16 cellular contexts compared by ENCODE assay signal in the genomic region with DNA sequence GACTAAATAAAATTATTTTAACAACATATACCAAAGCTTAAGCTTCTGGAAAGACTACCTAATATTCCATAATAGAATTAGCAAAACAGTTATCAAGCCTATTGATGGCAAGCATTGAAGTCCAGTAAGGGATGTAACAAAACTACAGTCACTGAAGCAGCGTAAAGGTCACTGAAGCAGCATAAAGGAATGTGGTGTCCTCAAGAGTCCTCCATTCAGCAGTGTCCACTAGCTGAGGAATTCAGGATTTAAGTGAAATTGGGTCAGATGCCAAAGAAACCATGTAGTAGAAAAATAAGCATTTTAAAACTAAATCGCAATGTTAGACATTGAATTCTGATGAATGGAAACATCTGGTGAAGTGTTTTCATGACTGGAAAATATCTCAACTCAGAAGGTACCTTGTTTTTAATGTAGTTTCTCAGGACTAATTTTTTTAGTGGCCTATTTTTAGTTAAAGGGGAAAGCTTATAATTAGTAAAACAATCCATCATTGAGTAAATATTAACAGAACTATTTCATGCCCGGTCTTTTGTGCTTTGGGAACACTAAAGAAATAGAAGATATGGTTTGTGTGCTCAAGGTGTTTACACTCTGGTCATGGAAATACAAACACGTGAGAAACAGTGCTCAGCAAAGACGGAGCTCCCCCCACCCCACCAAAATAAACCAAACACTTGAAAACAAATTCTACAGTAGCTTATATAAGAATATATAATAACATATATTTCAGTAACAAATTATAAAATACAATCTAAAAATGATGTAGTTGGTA.
DNase-seq lines count a peak whose midpoint lies in the region; ATAC-seq, FAIRE-seq and TF ChIP-seq lines count a peak whose summit lies in the region.
"Had no signal": no experiment of that assay in that cellular context is flagged by ENCODE, and none has a peak within 500 bp of the region (broad histone marks: within the 10 kb centered on the region; RNA-seq: fewer than 3 reads in every experiment).

No MANE protein-coding gene starts in this region.

- DNase-seq in NCI-H69 (lab: John Stamatoyannopoulos, UW) (peak; percentile 81), fibroblast of pulmonary artery (ENCODE audit: low read depth) (peak; percentile 55), pancreas (peak in 3 of 6 donors; percentile 34 to 63 (median 43)), COLO668 (lab: John Stamatoyannopoulos, UW; ENCODE audit: unreplicated experiment) (no peak)
- no peak for DNase-seq in stimulated activated naive B cell treated with anti-CD40 and anti-IgM and Interleukin-4, amounts not matched to agents 10 μg/mL and 1 μg/mL and 100 μg/mL, for 72 hours
- DNase-seq in activated CD8-positive, alpha-beta T cell treated with anti-CD3 and anti-CD28 coated beads for 36 hours, result no peak
- DNase-seq: activated CD4-positive, alpha-beta T cell treated with anti-CD3 and anti-CD28 coated beads for 36 hours; activated effector memory CD4-positive, alpha-beta T cell treated with Interleukin-2 at 50 U/mL for 16 hours; foreskin melanocyte; left cardiac atrium; NCI-H1436 treated with DMSO at 0.1 percent for 48 hours; occipital lobe; stimulated activated CD4-positive, alpha-beta T cell treated with anti-CD3 and anti-CD28 coated beads, Interleukin-1b, Interleukin-23, amount 100 ng/mL, for 48 hours had no signal

- H3K27ac ChIP-seq in DOHH2 (ENCODE audit: low read depth, low read length) (peak overlapping the region; percentile 92), pancreas (peak overlapping the region; percentile 41 to 87 (median 72))

- peak overlapping the region; percentile 77 for H3K4me2 ChIP-seq in DOHH2 (ENCODE audit: low read length)

- peak overlapping the region; percentile 79 for H3K4me3 ChIP-seq in DOHH2 (ENCODE audit: low read length)
- H3K4me3 ChIP-seq in fibroblast of pulmonary artery (replicated peaks; ENCODE audit: low read depth, low read length), result no peak overlapping the region
- H3K4me3 ChIP-seq in pancreas, result peak overlapping the region in 1 of 4 donors; percentile 3

- ATAC-seq in pancreas, result peak; percentile 69 to 85 (median 79)
- no peak for ATAC-seq in stimulated activated naive B cell treated with anti-CD40 and anti-IgM and Interleukin-4, amounts not matched to agents 10 μg/mL and 1 μg/mL and 100 μg/mL, for 72 hours (replicated peaks)
- ATAC-seq in activated CD8-positive, alpha-beta T cell treated with anti-CD3 and anti-CD28 coated beads for 36 hours, result no peak
- ATAC-seq in GM19395 (IDR thresholded peaks at IDR 0.05; ENCODE audit: unreplicated experiment), result no peak
- ATAC-seq: activated CD4-positive, alpha-beta T cell treated with anti-CD3 and anti-CD28 coated beads for 36 hours; left cardiac atrium; stimulated activated effector memory CD8-positive, alpha-beta T cell treated with anti-CD3 and anti-CD28 coated beads, Interleukin-12 subunit alpha, Interleukin-12 subunit beta, amount 100 ng/mL, for 72 hours had no signal

- intact Hi-C loops in pancreas (cut with DNase I), result no loop called here
- intact Hi-C loops in activated CD8-positive, alpha-beta T cell treated with anti-CD3 and anti-CD28 coated beads for 36 hours (cut with micrococcal nuclease), result no loop called here

- no peak for FAIRE-seq in pancreas (lab: Jason Lieb, UNC)

- CTCF ChIA-PET in activated CD8-positive, alpha-beta T cell treated with anti-CD3 and anti-CD28 coated beads for 36 hours (lab: Charles Lee), result interaction anchor here (0.6 kb wide), 1 partner anchor 1129 kb away, joined by 3 read pairs; no protein-coding TSS in a partner anchor

- H3F3A ChIP-seq in DOHH2 (ENCODE audit: control insufficient read depth, insufficient read depth), result peaks cover 35% of the 10 kb centered on the region

- H3K27me3 ChIP-seq in DOHH2 (ENCODE audit: control insufficient read depth, low read length), result no peaks in the 10 kb centered on the region
- no peaks in the 10 kb centered on the region for H3K27me3 ChIP-seq in pancreas

- H3K36me3 Mint-ChIP-seq in stimulated activated naive B cell treated with anti-CD40 and anti-IgM and Interleukin-4, amounts not matched to agents 10 μg/mL and 1 μg/mL and 100 μg/mL, for 72 hours, result peaks cover 26 to 27% of the 10 kb centered on the region in 2 donors
- H3K36me3 Mint-ChIP-seq in activated CD8-positive, alpha-beta T cell treated with anti-CD3 and anti-CD28 coated beads for 36 hours (ENCODE audit: low read depth), result no peaks in the 10 kb centered on the region
- H3K36me3 Mint-ChIP-seq: stimulated activated effector memory CD8-positive, alpha-beta T cell treated with anti-CD3 and anti-CD28 coated beads, Interleukin-12 subunit alpha, Interleukin-12 subunit beta, amount 100 ng/mL, for 72 hours had no signal

- H3K4me3 Mint-ChIP-seq in stimulated activated naive B cell treated with anti-CD40 and anti-IgM and Interleukin-4, amounts not matched to agents 10 μg/mL and 1 μg/mL and 100 μg/mL, for 72 hours, result no peak overlapping the region
- no peak overlapping the region for H3K4me3 Mint-ChIP-seq in activated CD8-positive, alpha-beta T cell treated with anti-CD3 and anti-CD28 coated beads for 36 hours
- H3K4me3 Mint-ChIP-seq: activated CD4-positive, alpha-beta T cell treated with anti-CD3 and anti-CD28 coated beads for 36 hours; stimulated activated effector memory CD8-positive, alpha-beta T cell treated with anti-CD3 and anti-CD28 coated beads, Interleukin-12 subunit alpha, Interleukin-12 subunit beta, amount 100 ng/mL, for 72 hours had no signal

- no peaks in the 10 kb centered on the region for H3K9me2 ChIP-seq in DOHH2 (replicated peaks; ENCODE audit: control insufficient read depth, low read length)

- no peak for TF ChIP-seq CTCF in DOHH2 (IDR thresholded peaks at IDR 0.05; ENCODE audit: low read depth, low read length, poor library complexity, severe bottlenecking)
- TF ChIP-seq CTCF in fibroblast of pulmonary artery (IDR thresholded peaks at IDR 0.05; ENCODE audit: low read length, missing control alignments), result no peak
- no peak for TF ChIP-seq CTCF in pancreas (IDR thresholded peaks at IDR 0.05)
- no peak for TF ChIP-seq CTCF in activated CD8-positive, alpha-beta T cell treated with anti-CD3 and anti-CD28 coated beads for 36 hours (IDR thresholded peaks at IDR 0.05)

- H3K4me1 Mint-ChIP-seq in stimulated activated naive B cell treated with anti-CD40 and anti-IgM and Interleukin-4, amounts not matched to agents 10 μg/mL and 1 μg/mL and 100 μg/mL, for 72 hours, result peaks cover 41 to 92% of the 10 kb centered on the region in 2 donors
- no peaks in the 10 kb centered on the region for H3K4me1 Mint-ChIP-seq in activated CD8-positive, alpha-beta T cell treated with anti-CD3 and anti-CD28 coated beads for 36 hours (ENCODE audit: low read depth)
- H3K4me1 Mint-ChIP-seq: activated CD4-positive, alpha-beta T cell treated with anti-CD3 and anti-CD28 coated beads for 36 hours; stimulated activated effector memory CD8-positive, alpha-beta T cell treated with anti-CD3 and anti-CD28 coated beads, Interleukin-12 subunit alpha, Interleukin-12 subunit beta, amount 100 ng/mL, for 72 hours had no signal

- peaks cover 99% of the 10 kb centered on the region for H3K4me1 ChIP-seq in DOHH2 (ENCODE audit: control insufficient read depth, low read length)
- peaks cover 54 to 57% (median 56%) of the 10 kb centered on the region in 3 donors for H3K4me1 ChIP-seq in pancreas

- no peaks in the 10 kb centered on the region for H3K9me3 Mint-ChIP-seq in stimulated activated naive B cell treated with anti-CD40 and anti-IgM and Interleukin-4, amounts not matched to agents 10 μg/mL and 1 μg/mL and 100 μg/mL, for 72 hours
- H3K9me3 Mint-ChIP-seq in activated CD8-positive, alpha-beta T cell treated with anti-CD3 and anti-CD28 coated beads for 36 hours, result no peaks in the 10 kb centered on the region

- no peaks in the 10 kb centered on the region for H3K27me3 Mint-ChIP-seq in stimulated activated naive B cell treated with anti-CD40 and anti-IgM and Interleukin-4, amounts not matched to agents 10 μg/mL and 1 μg/mL and 100 μg/mL, for 72 hours
- no peaks in the 10 kb centered on the region for H3K27me3 Mint-ChIP-seq in activated CD8-positive, alpha-beta T cell treated with anti-CD3 and anti-CD28 coated beads for 36 hours
- H3K27me3 Mint-ChIP-seq: activated CD4-positive, alpha-beta T cell treated with anti-CD3 and anti-CD28 coated beads for 36 hours had no signal

- H3K27ac Mint-ChIP-seq in stimulated activated naive B cell treated with anti-CD40 and anti-IgM and Interleukin-4, amounts not matched to agents 10 μg/mL and 1 μg/mL and 100 μg/mL, for 72 hours, result no peak overlapping the region
- H3K27ac Mint-ChIP-seq in activated CD8-positive, alpha-beta T cell treated with anti-CD3 and anti-CD28 coated beads for 36 hours, result no peak overlapping the region
- H3K27ac Mint-ChIP-seq: activated CD4-positive, alpha-beta T cell treated with anti-CD3 and anti-CD28 coated beads for 36 hours; stimulated activated effector memory CD8-positive, alpha-beta T cell treated with anti-CD3 and anti-CD28 coated beads, Interleukin-12 subunit alpha, Interleukin-12 subunit beta, amount 100 ng/mL, for 72 hours had no signal

- H4K20me1 ChIP-seq in DOHH2 (ENCODE audit: control insufficient read depth, insufficient read depth, low read depth, low read length), result no peaks in the 10 kb centered on the region

- H3K79me2 ChIP-seq in DOHH2 (ENCODE audit: control insufficient read depth, low read length), result peaks cover 100% of the 10 kb centered on the region

- H3K9me3 ChIP-seq in DOHH2 (ENCODE audit: control insufficient read depth, insufficient read depth, low read length) (no peaks in the 10 kb centered on the region), pancreas (no peaks in the 10 kb centered on the region)

- 7 to 11% methylated on average over 5 of the region's 5 CpGs for WGBS in pancreas, 2 donors

- H3K36me3 ChIP-seq in DOHH2 (ENCODE audit: control insufficient read depth, low read length) (peaks cover 52% of the 10 kb centered on the region), pancreas (no peaks in the 10 kb centered on the region)

- POLR2A ChIA-PET in activated CD8-positive, alpha-beta T cell treated with anti-CD3 and anti-CD28 coated beads for 36 hours (lab: Charles Lee), result interaction anchor here (0.6 kb wide), 1 partner anchor 122 kb away, joined by 3 read pairs; a partner anchor contains a TSS

Comparison
In these comparisons a context has a peak if more than half of its experiments do, and no peak if none do; other contexts are left out.
1. DNase-seq: peak in NCI-H69 (single experiment) and fibroblast of pulmonary artery (single experiment); none in COLO668 (single experiment), stimulated activated naive B cell treated with anti-CD40 and anti-IgM and Interleukin-4, amounts not matched to agents 10 μg/mL and 1 μg/mL and 100 μg/mL, for 72 hours (single experiment) and activated CD8-positive, alpha-beta T cell treated with anti-CD3 and anti-CD28 coated beads for 36 hours (single experiment).
2. ATAC-seq: peak in pancreas (4 of 4); none in stimulated activated naive B cell treated with anti-CD40 and anti-IgM and Interleukin-4, amounts not matched to agents 10 μg/mL and 1 μg/mL and 100 μg/mL, for 72 hours (0 of 2), activated CD8-positive, alpha-beta T cell treated with anti-CD3 and anti-CD28 coated beads for 36 hours (single experiment) and GM19395 (single experiment).